ENCODE assay signal across 1 cellular context in the genomic region with DNA sequence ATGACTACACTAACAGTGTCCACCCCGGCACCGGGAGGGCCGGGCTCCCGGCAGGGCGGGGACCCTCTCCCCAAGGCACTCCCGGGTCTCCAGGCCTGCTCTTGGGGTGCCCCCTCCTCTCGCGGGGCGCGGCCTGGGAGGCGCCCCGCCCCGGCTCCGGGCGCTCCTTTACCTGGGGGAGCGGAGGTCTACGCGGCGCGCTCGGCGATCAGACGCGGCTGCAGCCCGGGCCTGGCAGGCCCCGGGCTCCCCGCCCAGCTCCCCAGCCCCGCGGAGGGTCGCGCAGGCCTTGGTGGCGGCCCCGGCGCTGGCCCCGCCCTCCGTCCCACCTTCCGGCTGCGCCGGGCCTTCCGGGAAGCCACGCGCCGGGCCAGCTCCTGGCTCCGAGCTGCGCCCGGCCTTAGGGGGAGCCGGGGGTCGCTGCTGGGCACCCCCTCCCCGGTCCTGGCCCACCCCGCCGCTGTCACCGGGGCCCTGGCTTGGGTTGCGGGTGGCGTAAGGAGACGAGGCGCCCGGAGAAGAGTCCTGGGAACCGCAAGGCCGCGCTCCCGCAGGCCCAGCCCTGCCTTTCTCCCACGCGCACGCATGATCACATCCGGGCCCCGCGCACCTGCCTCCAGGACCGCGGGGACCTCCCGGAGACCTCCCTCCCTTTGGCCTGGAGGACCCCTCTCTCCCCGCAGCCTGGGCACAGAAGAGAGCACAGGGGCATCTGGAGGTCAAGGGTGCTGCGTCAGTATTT.
A peak's percentile ranks its signal among the peaks of the same experiment; 100 is the strongest.
TF ChIP-seq lines count a peak whose summit lies in the region.

A gene (minus strand): TSS at position 309 of the 742 bp plus-strand sequence. CDS start 6,848 bp downstream, outside the sequence.

TF ChIP-seq in K562, 482 proteins besides CTCF, POLR2A, EP300 and RAD21 (continued from another document and continues in another):
- peak; percentile 64 for TF ChIP-seq RBBP5 (IDR thresholded peaks at IDR 0.05; ENCODE audit: borderline replicate concordance, insufficient read depth, low read length, poor library complexity, severe bottlenecking)
- peak; percentile 48; the same call in 1 of the 2 replicates for TF ChIP-seq POLR2H (tag; IDR thresholded peaks at IDR 0.05; ENCODE audit: low read depth)
- no peak for TF ChIP-seq SMAD4 (CRISPR knock-in tag; conservative IDR thresholded peaks at IDR 0.05)
- TF ChIP-seq ZFX (CRISPR knock-in tag; IDR thresholded peaks at IDR 0.05) = peak; percentile 98
- peak in 1 of 2 experiments; percentile 93; a peak in 2 of 4 replicates for TF ChIP-seq NONO (IDR thresholded peaks at IDR 0.05; ENCODE audit: low read depth in 2 of 2, low read length in 1 of 2)
- TF ChIP-seq, protein P1, sequence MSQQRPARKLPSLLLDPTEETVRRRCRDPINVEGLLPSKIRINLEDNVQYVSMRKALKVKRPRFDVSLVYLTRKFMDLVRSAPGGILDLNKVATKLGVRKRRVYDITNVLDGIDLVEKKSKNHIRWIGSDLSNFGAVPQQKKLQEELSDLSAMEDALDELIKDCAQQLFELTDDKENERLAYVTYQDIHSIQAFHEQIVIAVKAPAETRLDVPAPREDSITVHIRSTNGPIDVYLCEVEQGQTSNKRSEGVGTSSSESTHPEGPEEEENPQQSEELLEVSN (IDR thresholded peaks at IDR 0.05; ENCODE audit: borderline replicate concordance in 1 of 2, extremely low read depth in 1 of 2, insufficient read depth in 1 of 2, insufficient read length in 1 of 2, low read depth in 1 of 2, low read length in 1 of 2, poor library complexity in 1 of 2, severe bottlenecking in 1 of 2) = peak; percentile 16 to 46
- TF ChIP-seq ELF2 (CRISPR knock-in tag; IDR thresholded peaks at IDR 0.05) = peak; percentile 72; the same call in 1 of the 2 replicates
- TF ChIP-seq, protein P2, sequence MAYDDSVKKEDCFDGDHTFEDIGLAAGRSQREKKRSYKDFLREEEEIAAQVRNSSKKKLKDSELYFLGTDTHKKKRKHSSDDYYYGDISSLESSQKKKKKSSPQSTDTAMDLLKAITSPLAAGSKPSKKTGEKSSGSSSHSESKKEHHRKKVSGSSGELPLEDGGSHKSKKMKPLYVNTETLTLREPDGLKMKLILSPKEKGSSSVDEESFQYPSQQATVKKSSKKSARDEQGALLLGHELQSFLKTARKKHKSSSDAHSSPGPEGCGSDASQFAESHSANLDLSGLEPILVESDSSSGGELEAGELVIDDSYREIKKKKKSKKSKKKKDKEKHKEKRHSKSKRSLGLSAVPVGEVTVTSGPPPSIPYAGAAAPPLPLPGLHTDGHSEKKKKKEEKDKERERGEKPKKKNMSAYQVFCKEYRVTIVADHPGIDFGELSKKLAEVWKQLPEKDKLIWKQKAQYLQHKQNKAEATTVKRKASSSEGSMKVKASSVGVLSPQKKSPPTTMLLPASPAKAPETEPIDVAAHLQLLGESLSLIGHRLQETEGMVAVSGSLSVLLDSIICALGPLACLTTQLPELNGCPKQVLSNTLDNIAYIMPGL (CRISPR knock-in tag; IDR thresholded peaks at IDR 0.05) = 0 out of 2 replicates have a peak, but pooled peaks have one; percentile 5
- peak; percentile 93 for TF ChIP-seq GABPA (tag; conservative IDR thresholded peaks at IDR 0.05; ENCODE audit: low read depth)
- TF ChIP-seq RB1 (IDR thresholded peaks at IDR 0.05; ENCODE audit: low read depth) = peak; percentile 58; the same call in 1 of the 2 replicates
- TF ChIP-seq, protein P3, sequence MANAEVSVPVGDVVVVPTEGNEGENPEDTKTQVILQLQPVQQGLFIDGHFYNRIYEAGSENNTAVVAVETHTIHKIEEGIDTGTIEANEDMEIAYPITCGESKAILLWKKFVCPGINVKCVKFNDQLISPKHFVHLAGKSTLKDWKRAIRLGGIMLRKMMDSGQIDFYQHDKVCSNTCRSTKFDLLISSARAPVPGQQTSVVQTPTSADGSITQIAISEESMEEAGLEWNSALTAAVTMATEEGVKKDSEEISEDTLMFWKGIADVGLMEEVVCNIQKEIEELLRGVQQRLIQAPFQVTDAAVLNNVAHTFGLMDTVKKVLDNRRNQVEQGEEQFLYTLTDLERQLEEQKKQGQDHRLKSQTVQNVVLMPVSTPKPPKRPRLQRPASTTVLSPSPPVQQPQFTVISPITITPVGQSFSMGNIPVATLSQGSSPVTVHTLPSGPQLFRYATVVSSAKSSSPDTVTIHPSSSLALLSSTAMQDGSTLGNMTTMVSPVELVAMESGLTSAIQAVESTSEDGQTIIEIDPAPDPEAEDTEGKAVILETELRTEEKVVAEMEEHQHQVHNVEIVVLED (CRISPR knock-in tag; IDR thresholded peaks at IDR 0.05) = 0 out of 2 replicates have a peak, but pooled peaks have one; percentile 9
- TF ChIP-seq TGIF2 (CRISPR knock-in tag; IDR thresholded peaks at IDR 0.05) = no peak
- peak; percentile 82 for TF ChIP-seq SUPT5H (IDR thresholded peaks at IDR 0.05)
- TF ChIP-seq MAZ (CRISPR knock-in tag; conservative IDR thresholded peaks at IDR 0.05 in 1 of 2, IDR thresholded peaks at IDR 0.05 in 1 of 2) = peak; percentile 73 to 77
- TF ChIP-seq HDAC1 (IDR thresholded peaks at IDR 0.05) = peak in 1 of 2 experiments; percentile 70; a peak in 2 of 4 replicates
- TF ChIP-seq POLR2G (IDR thresholded peaks at IDR 0.05; ENCODE audit: low read depth, low read length) = peak; percentile 97
- 0 out of 2 replicates have a peak, but pooled peaks have one; percentile 31 for TF ChIP-seq KLF1 (tag; IDR thresholded peaks at IDR 0.05)
- TF ChIP-seq HMGN3 (IDR thresholded peaks at IDR 0.05; ENCODE audit: borderline replicate concordance, extremely low read depth, insufficient read length, low read depth, low read length) = peak; percentile 38
- TF ChIP-seq, protein P4, sequence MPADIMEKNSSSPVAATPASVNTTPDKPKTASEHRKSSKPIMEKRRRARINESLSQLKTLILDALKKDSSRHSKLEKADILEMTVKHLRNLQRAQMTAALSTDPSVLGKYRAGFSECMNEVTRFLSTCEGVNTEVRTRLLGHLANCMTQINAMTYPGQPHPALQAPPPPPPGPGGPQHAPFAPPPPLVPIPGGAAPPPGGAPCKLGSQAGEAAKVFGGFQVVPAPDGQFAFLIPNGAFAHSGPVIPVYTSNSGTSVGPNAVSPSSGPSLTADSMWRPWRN (IDR thresholded peaks at IDR 0.05; ENCODE audit: low read depth) = 0 out of 2 replicates have a peak, but pooled peaks have one; percentile 27
- TF ChIP-seq, protein P5, sequence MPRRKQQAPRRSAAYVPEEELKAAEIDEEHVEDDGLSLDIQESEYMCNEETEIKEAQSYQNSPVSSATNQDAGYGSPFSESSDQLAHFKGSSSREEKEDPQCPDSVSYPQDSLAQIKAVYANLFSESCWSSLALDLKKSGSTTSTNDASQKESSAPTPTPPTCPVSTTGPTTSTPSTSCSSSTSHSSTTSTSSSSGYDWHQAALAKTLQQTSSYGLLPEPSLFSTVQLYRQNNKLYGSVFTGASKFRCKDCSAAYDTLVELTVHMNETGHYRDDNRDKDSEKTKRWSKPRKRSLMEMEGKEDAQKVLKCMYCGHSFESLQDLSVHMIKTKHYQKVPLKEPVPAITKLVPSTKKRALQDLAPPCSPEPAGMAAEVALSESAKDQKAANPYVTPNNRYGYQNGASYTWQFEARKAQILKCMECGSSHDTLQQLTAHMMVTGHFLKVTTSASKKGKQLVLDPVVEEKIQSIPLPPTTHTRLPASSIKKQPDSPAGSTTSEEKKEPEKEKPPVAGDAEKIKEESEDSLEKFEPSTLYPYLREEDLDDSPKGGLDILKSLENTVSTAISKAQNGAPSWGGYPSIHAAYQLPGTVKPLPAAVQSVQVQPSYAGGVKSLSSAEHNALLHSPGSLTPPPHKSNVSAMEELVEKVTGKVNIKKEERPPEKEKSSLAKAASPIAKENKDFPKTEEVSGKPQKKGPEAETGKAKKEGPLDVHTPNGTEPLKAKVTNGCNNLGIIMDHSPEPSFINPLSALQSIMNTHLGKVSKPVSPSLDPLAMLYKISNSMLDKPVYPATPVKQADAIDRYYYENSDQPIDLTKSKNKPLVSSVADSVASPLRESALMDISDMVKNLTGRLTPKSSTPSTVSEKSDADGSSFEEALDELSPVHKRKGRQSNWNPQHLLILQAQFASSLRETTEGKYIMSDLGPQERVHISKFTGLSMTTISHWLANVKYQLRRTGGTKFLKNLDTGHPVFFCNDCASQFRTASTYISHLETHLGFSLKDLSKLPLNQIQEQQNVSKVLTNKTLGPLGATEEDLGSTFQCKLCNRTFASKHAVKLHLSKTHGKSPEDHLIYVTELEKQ (CRISPR knock-in tag; IDR thresholded peaks at IDR 0.05) = no peak
- TF ChIP-seq, protein P6, sequence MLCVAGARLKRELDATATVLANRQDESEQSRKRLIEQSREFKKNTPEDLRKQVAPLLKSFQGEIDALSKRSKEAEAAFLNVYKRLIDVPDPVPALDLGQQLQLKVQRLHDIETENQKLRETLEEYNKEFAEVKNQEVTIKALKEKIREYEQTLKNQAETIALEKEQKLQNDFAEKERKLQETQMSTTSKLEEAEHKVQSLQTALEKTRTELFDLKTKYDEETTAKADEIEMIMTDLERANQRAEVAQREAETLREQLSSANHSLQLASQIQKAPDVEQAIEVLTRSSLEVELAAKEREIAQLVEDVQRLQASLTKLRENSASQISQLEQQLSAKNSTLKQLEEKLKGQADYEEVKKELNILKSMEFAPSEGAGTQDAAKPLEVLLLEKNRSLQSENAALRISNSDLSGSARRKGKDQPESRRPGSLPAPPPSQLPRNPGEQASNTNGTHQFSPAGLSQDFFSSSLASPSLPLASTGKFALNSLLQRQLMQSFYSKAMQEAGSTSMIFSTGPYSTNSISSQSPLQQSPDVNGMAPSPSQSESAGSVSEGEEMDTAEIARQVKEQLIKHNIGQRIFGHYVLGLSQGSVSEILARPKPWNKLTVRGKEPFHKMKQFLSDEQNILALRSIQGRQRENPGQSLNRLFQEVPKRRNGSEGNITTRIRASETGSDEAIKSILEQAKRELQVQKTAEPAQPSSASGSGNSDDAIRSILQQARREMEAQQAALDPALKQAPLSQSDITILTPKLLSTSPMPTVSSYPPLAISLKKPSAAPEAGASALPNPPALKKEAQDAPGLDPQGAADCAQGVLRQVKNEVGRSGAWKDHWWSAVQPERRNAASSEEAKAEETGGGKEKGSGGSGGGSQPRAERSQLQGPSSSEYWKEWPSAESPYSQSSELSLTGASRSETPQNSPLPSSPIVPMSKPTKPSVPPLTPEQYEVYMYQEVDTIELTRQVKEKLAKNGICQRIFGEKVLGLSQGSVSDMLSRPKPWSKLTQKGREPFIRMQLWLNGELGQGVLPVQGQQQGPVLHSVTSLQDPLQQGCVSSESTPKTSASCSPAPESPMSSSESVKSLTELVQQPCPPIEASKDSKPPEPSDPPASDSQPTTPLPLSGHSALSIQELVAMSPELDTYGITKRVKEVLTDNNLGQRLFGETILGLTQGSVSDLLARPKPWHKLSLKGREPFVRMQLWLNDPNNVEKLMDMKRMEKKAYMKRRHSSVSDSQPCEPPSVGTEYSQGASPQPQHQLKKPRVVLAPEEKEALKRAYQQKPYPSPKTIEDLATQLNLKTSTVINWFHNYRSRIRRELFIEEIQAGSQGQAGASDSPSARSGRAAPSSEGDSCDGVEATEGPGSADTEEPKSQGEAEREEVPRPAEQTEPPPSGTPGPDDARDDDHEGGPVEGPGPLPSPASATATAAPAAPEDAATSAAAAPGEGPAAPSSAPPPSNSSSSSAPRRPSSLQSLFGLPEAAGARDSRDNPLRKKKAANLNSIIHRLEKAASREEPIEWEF (CRISPR knock-in tag; IDR thresholded peaks at IDR 0.05) = no peak
- TF ChIP-seq TOE1 (IDR thresholded peaks at IDR 0.05; ENCODE audit: borderline replicate concordance) = 0 out of 2 replicates have a peak, but pooled peaks have one; percentile 31
- no peak for TF ChIP-seq TOE1 (CRISPR knock-in tag; IDR thresholded peaks at IDR 0.05; ENCODE audit: borderline replicate concordance, low read depth)
- TF ChIP-seq, protein P7, sequence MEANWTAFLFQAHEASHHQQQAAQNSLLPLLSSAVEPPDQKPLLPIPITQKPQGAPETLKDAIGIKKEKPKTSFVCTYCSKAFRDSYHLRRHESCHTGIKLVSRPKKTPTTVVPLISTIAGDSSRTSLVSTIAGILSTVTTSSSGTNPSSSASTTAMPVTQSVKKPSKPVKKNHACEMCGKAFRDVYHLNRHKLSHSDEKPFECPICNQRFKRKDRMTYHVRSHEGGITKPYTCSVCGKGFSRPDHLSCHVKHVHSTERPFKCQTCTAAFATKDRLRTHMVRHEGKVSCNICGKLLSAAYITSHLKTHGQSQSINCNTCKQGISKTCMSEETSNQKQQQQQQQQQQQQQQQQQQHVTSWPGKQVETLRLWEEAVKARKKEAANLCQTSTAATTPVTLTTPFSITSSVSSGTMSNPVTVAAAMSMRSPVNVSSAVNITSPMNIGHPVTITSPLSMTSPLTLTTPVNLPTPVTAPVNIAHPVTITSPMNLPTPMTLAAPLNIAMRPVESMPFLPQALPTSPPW (CRISPR knock-in tag; IDR thresholded peaks at IDR 0.05) = peak; percentile 79
- peak; percentile 71; the same call in 1 of the 2 replicates for TF ChIP-seq CXXC5 (CRISPR knock-in tag; IDR thresholded peaks at IDR 0.05)
- peak in 1 of 2 experiments; percentile 34; a peak in 2 of 4 replicates for TF ChIP-seq TRIM24 (IDR thresholded peaks at IDR 0.05)
- peak; percentile 90 for TF ChIP-seq KDM5B (IDR thresholded peaks at IDR 0.05; ENCODE audit: insufficient replicate concordance, low read depth, low read length)
- 0 out of 2 replicates have a peak, but pooled peaks have one; percentile 38 for TF ChIP-seq ZNF766 (CRISPR knock-in tag; conservative IDR thresholded peaks at IDR 0.05)
- TF ChIP-seq NR3C1 (CRISPR knock-in tag; IDR thresholded peaks at IDR 0.05) = peak; percentile 78
- peak; percentile 34; the same call in 1 of the 2 replicates for TF ChIP-seq MBD2 (IDR thresholded peaks at IDR 0.05; ENCODE audit: borderline replicate concordance, low read depth)
- 0 out of 2 replicates have a peak, but pooled peaks have one; percentile 51 for TF ChIP-seq GATAD2A (IDR thresholded peaks at IDR 0.05)
- peak; percentile 59 for TF ChIP-seq PCBP1 (IDR thresholded peaks at IDR 0.05; ENCODE audit: low read depth, low read length, poor library complexity, severe bottlenecking)
- TF ChIP-seq PML (IDR thresholded peaks at IDR 0.05; ENCODE audit: low read length) = 0 out of 2 replicates have a peak, but pooled peaks have one; percentile 29
- no peak for TF ChIP-seq RCOR1 (IDR thresholded peaks at IDR 0.05; ENCODE audit: borderline replicate concordance in 1 of 2, low read depth in 2 of 2, low read length in 2 of 2)
